Comparison of ENCODE assay signal across 13 cellular contexts in genomic region chr2:133953524-133953923, GRCh38.
DNase-seq lines count a peak whose midpoint lies in the region; ATAC-seq and TF ChIP-seq lines count a peak whose summit lies in the region.
"Had no signal": no experiment of that assay in that cellular context is flagged by ENCODE, and none has a peak within 500 bp of the region (broad histone marks: within the 10 kb centered on the region; RNA-seq: fewer than 3 reads in every experiment).

No MANE protein-coding gene starts in this region.

- H3K27ac ChIP-seq in suprapubic skin (no peak overlapping the region), colonic mucosa (no peak overlapping the region)

- POLR2A ChIA-PET in MCF 10A (lab: Yijun Ruan, JAX), result no interaction called here

- H3K9ac ChIP-seq in colonic mucosa (ENCODE audit: low read depth in 2 of 2, low read length in 2 of 2), result no peak overlapping the region

- no peaks in the 10 kb centered on the region for H3K9me3 Mint-ChIP-seq in MCF 10A (ENCODE audit: unreplicated experiment)
- H3K9me3 Mint-ChIP-seq: natural killer cell; stimulated activated effector memory CD8-positive, alpha-beta T cell treated with anti-CD3 and anti-CD28 coated beads, Interleukin-12 subunit alpha, Interleukin-12 subunit beta, amount 100 ng/mL, for 72 hours had no signal

- H3K4me1 ChIP-seq in suprapubic skin, result no peaks in the 10 kb centered on the region
- H3K4me1 ChIP-seq in colonic mucosa, result no peaks in the 10 kb centered on the region

- H3K4me3 Mint-ChIP-seq in MCF 10A (ENCODE audit: unreplicated experiment), result no peak overlapping the region
- H3K4me3 Mint-ChIP-seq: natural killer cell; stimulated activated effector memory CD8-positive, alpha-beta T cell treated with anti-CD3 and anti-CD28 coated beads, Interleukin-12 subunit alpha, Interleukin-12 subunit beta, amount 100 ng/mL, for 72 hours had no signal

- H3K36me3 Mint-ChIP-seq in MCF 10A (ENCODE audit: insufficient read depth, unreplicated experiment), result no peaks in the 10 kb centered on the region
- H3K36me3 Mint-ChIP-seq: natural killer cell; stimulated activated effector memory CD8-positive, alpha-beta T cell treated with anti-CD3 and anti-CD28 coated beads, Interleukin-12 subunit alpha, Interleukin-12 subunit beta, amount 100 ng/mL, for 72 hours had no signal

- H3K9me3 ChIP-seq in suprapubic skin (no peaks in the 10 kb centered on the region), colonic mucosa (no peaks in the 10 kb centered on the region)

- no peaks in the 10 kb centered on the region for H3K36me3 ChIP-seq in suprapubic skin
- H3K36me3 ChIP-seq in colonic mucosa, result no peaks in the 10 kb centered on the region

- TF ChIP-seq EP300 in suprapubic skin (IDR thresholded peaks at IDR 0.05), result no peak

- peaks cover 18% of the 10 kb centered on the region for H3K27me3 Mint-ChIP-seq in MCF 10A (ENCODE audit: insufficient read depth, unreplicated experiment)

- no peak overlapping the region for H3K27ac Mint-ChIP-seq in MCF 10A (ENCODE audit: low read depth, unreplicated experiment)
- H3K27ac Mint-ChIP-seq: natural killer cell; stimulated activated effector memory CD8-positive, alpha-beta T cell treated with anti-CD3 and anti-CD28 coated beads, Interleukin-12 subunit alpha, Interleukin-12 subunit beta, amount 100 ng/mL, for 72 hours had no signal

- ATAC-seq in GM19023 (IDR thresholded peaks at IDR 0.05; ENCODE audit: unreplicated experiment), result peak; percentile 56
- peak; percentile 74 for ATAC-seq in HG02571 (IDR thresholded peaks at IDR 0.05; ENCODE audit: unreplicated experiment)
- ATAC-seq in HG03439 (IDR thresholded peaks at IDR 0.05; ENCODE audit: unreplicated experiment), result peak; percentile 65
- ATAC-seq in GM18519 (IDR thresholded peaks at IDR 0.05; ENCODE audit: low FRiP score, unreplicated experiment), result no peak
- ATAC-seq: natural killer cell; stimulated activated effector memory CD8-positive, alpha-beta T cell treated with anti-CD3 and anti-CD28 coated beads, Interleukin-12 subunit alpha, Interleukin-12 subunit beta, amount 100 ng/mL, for 72 hours had no signal

- H3K27me3 ChIP-seq in suprapubic skin (no peaks in the 10 kb centered on the region), colonic mucosa (no peaks in the 10 kb centered on the region)

- no TSS peak for BruUV-seq in MCF 10A (replicated peaks; lab: Mats Ljungman, UMichigan)

- intact Hi-C loops in MCF 10A (cut with micrococcal nuclease) (no loop called here), colonic mucosa (cut with DNase I) (no loop called here)

- H3K4me3 ChIP-seq in suprapubic skin, result no peak overlapping the region
- no peak overlapping the region for H3K4me3 ChIP-seq in colonic mucosa
- H3K4me3 ChIP-seq: smooth muscle cell had no signal

- CTCF ChIA-PET in MCF 10A (lab: Yijun Ruan, JAX), result no interaction called here

- WGBS in suprapubic skin, result 74% methylated on average over 4 of the region's 4 CpGs

- TF ChIP-seq CTCF in suprapubic skin (IDR thresholded peaks at IDR 0.05) (no peak), MCF 10A (IDR thresholded peaks at IDR 0.05; ENCODE audit: unreplicated experiment) (no peak), colonic mucosa (IDR thresholded peaks at IDR 0.05) (no peak)

- TF ChIP-seq POLR2A in suprapubic skin (IDR thresholded peaks at IDR 0.05), result no peak

- peak; percentile 31 for DNase-seq in medulla oblongata (ENCODE audit: extremely low spot score)
- no peak for DNase-seq in suprapubic skin (ENCODE audit: low spot score in 2 of 2)
- DNase-seq in MCF 10A (ENCODE audit: unreplicated experiment), result no peak
- DNase-seq in colonic mucosa, result no peak
- DNase-seq: KBM-7, natural killer cell, NCI-H510A had no signal

- no peaks in the 10 kb centered on the region for H3K4me1 Mint-ChIP-seq in MCF 10A (ENCODE audit: insufficient read depth, unreplicated experiment)
- H3K4me1 Mint-ChIP-seq: natural killer cell; stimulated activated effector memory CD8-positive, alpha-beta T cell treated with anti-CD3 and anti-CD28 coated beads, Interleukin-12 subunit alpha, Interleukin-12 subunit beta, amount 100 ng/mL, for 72 hours had no signal
